Comparison of ENCODE assay signal across 8 cellular contexts in the genomic region with DNA sequence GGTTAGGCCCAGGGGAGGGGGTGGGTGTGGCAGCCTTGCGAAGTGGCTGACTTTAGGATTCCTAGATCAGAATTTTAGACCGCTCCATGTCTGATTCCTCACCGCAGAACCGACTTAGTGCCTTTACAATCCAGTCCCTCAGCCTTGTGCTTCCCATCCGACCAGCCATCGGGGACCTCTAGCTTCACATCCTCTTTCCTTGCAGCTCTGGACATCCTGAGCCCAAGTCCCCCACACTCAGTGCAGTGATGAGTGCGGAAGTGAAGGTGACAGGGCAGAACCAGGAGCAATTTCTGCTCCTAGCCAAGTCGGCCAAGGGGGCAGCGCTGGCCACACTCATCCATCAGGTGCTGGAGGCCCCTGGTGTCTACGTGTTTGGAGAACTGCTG. TPM values are rescaled to one million over a fixed set of nuclear protein-coding genes. Genes with fewer than 3 reads are reported as not detected.
DNase-seq lines count a peak whose midpoint lies in the region; ATAC-seq and TF ChIP-seq lines count a peak whose summit lies in the region.

No MANE protein-coding gene starts in this region.

- peaks cover 12% of the 10 kb centered on the region for H3K36me3 Mint-ChIP-seq in activated CD4-positive, alpha-beta T cell treated with anti-CD3 and anti-CD28 coated beads for 36 hours (ENCODE audit: low read depth)
- peaks cover 24% of the 10 kb centered on the region for H3K36me3 Mint-ChIP-seq in brain

- peak overlapping the region; percentile 72; the same call in 1 of the 2 replicates for H2AFZ ChIP-seq in OCI-LY7 (ENCODE audit: low read length)

- H3K4me2 ChIP-seq in OCI-LY7 (ENCODE audit: low read length), result peak overlapping the region; percentile 90

- peaks cover 16% of the 10 kb centered on the region for H3K36me3 ChIP-seq in OCI-LY7 (ENCODE audit: insufficient read depth, low read length)

- BruUV-seq in OCI-LY7 (replicated peaks; lab: Mats Ljungman, UMichigan), result no TSS peak

- H3K4me1 Mint-ChIP-seq in activated CD4-positive, alpha-beta T cell treated with anti-CD3 and anti-CD28 coated beads for 36 hours, result peaks cover 18% of the 10 kb centered on the region
- peaks cover 34% of the 10 kb centered on the region for H3K4me1 Mint-ChIP-seq in brain

- H4K20me1 ChIP-seq in OCI-LY7 (ENCODE audit: insufficient read depth, low read length), result no peaks in the 10 kb centered on the region

- H3K79me2 ChIP-seq in OCI-LY7 (ENCODE audit: insufficient read depth, low read depth, low read length), result peaks cover 11% of the 10 kb centered on the region; the same call in 1 of the 2 replicates

- H3K9me3 ChIP-seq in OCI-LY7 (ENCODE audit: low read length), result no peaks in the 10 kb centered on the region

- no peaks in the 10 kb centered on the region for H3K9me2 ChIP-seq in OCI-LY7 (ENCODE audit: insufficient read depth, low read length)

- CTCF ChIA-PET in activated CD4-positive, alpha-beta T cell treated with anti-CD3 and anti-CD28 coated beads for 36 hours (lab: Charles Lee), result interaction anchor here (0.7 to 2.9 kb wide), 15 partner anchors 9 to 241 kb away, joined by 3 to 10 read pairs (median 5); partner anchors contain the start of genes CDCA3, MLF2 and USP5
- CTCF ChIA-PET in OCI-LY7 (lab: Charles Lee; ENCODE audit: unreplicated experiment), result interaction anchor here (0.6 to 1.4 kb wide), 6 partner anchors 18 to 142 kb away, joined by 3 to 9 read pairs (median 3); partner anchors contain the start of gene PTMS

- no peak for TF ChIP-seq CTCF in OCI-LY7 (conservative IDR thresholded peaks at IDR 0.05; ENCODE audit: low read length)
- no peak for TF ChIP-seq CTCF in brain (conservative IDR thresholded peaks at IDR 0.05)

- POLR2A ChIA-PET in activated CD4-positive, alpha-beta T cell treated with anti-CD3 and anti-CD28 coated beads for 36 hours (lab: Charles Lee), result interaction anchor here (0.6 to 2.8 kb wide), 16 partner anchors 8 to 1266 kb away, joined by 3 to 18 read pairs (median 4); partner anchors contain the start of genes C12orf57, MLF2, MRPL51 and NOP2
- POLR2A ChIA-PET in OCI-LY7 (lab: Charles Lee), result interaction anchor here (0.6 to 3.3 kb wide), 24 partner anchors 9 to 230 kb away, joined by 3 to 16 read pairs (median 4); partner anchors contain the start of genes CDCA3, GNB3, MLF2 and SPSB2

- H3K27ac ChIP-seq in OCI-LY7 (ENCODE audit: low read depth, low read length, poor library complexity, severe bottlenecking), result peak overlapping the region; percentile 77

- no peak for DNase-seq in activated CD4-positive, alpha-beta T cell treated with anti-CD3 and anti-CD28 coated beads for 36 hours
- no peak for DNase-seq in activated CD4-positive, alpha-beta T cell treated with anti-CD3 and anti-CD28 coated beads, Interleukin-2, amount 50 U/mL, for 4 hours
- DNase-seq in OCI-LY7 (ENCODE audit: low spot score), result peak; percentile 75
- peak in 1 of 2 donors; percentile 34 for DNase-seq in left colon
- DNase-seq in stimulated activated naive CD8-positive, alpha-beta T cell treated with anti-CD3 and anti-CD28 coated beads, Interleukin-15, Interleukin-2, amounts not matched to agents 100 U/mL and 50 U/mL, for 24 hours, result peak; percentile 42
- no peak for DNase-seq in NCI-H446 treated with DMSO at 0.1 percent for 48 hours (lab: John Stamatoyannopoulos, UW)

- peaks cover 50% of the 10 kb centered on the region for H3K4me1 ChIP-seq in OCI-LY7 (ENCODE audit: insufficient read depth, low read length, poor library complexity, severe bottlenecking)

- no peaks in the 10 kb centered on the region for H3K27me3 Mint-ChIP-seq in activated CD4-positive, alpha-beta T cell treated with anti-CD3 and anti-CD28 coated beads for 36 hours
- peaks cover 5% of the 10 kb centered on the region for H3K27me3 Mint-ChIP-seq in brain

- intact Hi-C loops in activated CD4-positive, alpha-beta T cell treated with anti-CD3 and anti-CD28 coated beads for 36 hours (cut with DNase I, micrococcal nuclease), result loop anchor here (1.0 to 10.0 kb wide), 14 partner anchors 29 to 465 kb away; partner anchors contain the start of genes ING4 (in 2 of the 2), USP5 (in 2 of the 2), ZNF384 (in 2 of the 2) and C1RL (in 1 of the 2)
- intact Hi-C loops in OCI-LY7 (cut with micrococcal nuclease; ENCODE audit: unreplicated experiment) (loop anchor here (1.0 kb wide), 4 partner anchors 27 to 61 kb away; partner anchors contain the start of genes ING4, MLF2 and ZNF384), left colon (cut with DNase I, micrococcal nuclease) (no loop called here)

- peak overlapping the region; percentile 76 for H3K4me3 ChIP-seq in OCI-LY7 (ENCODE audit: low read depth, low read length, poor library complexity, severe bottlenecking)

- H3K4me3 Mint-ChIP-seq in activated CD4-positive, alpha-beta T cell treated with anti-CD3 and anti-CD28 coated beads for 36 hours, result peak overlapping the region; percentile 80
- peak overlapping the region; percentile 88 to 95 (median 91) for H3K4me3 Mint-ChIP-seq in brain

- no peaks in the 10 kb centered on the region for H3K9me3 Mint-ChIP-seq in activated CD4-positive, alpha-beta T cell treated with anti-CD3 and anti-CD28 coated beads for 36 hours (ENCODE audit: low read depth)
- no peaks in the 10 kb centered on the region for H3K9me3 Mint-ChIP-seq in brain

- peak; percentile 42 for ATAC-seq in activated CD4-positive, alpha-beta T cell treated with anti-CD3 and anti-CD28 coated beads for 36 hours
- ATAC-seq in HG02885 (IDR thresholded peaks at IDR 0.05; ENCODE audit: poor library complexity, unreplicated experiment) (peak; percentile 25), left colon (peak; percentile 7)
- peak; percentile 14 for ATAC-seq in stimulated activated naive CD8-positive, alpha-beta T cell treated with anti-CD3 and anti-CD28 coated beads, Interleukin-15, Interleukin-2, amounts not matched to agents 100 U/mL and 50 U/mL, for 24 hours

- peak overlapping the region; percentile 97 for H3K27ac Mint-ChIP-seq in activated CD4-positive, alpha-beta T cell treated with anti-CD3 and anti-CD28 coated beads for 36 hours
- H3K27ac Mint-ChIP-seq in brain, result peak overlapping the region; percentile 89 to 98 (median 96)

RNA-seq across cellular contexts. Expression of gene COPS7A, which starts 0.6 kb away (rescaled TPM):
- total RNA-seq in activated CD4-positive, alpha-beta T cell treated with anti-CD3 and anti-CD28 coated beads for 36 hours, result 10 to 100 TPM; 38.3 to 41.6 TPM
- 64.8 and 71.2 TPM in 2 replicates for total RNA-seq in OCI-LY7 (2014; rRNA removed; shearing (Covaris generic))
- total RNA-seq in OCI-LY7 (2022) (51.1 and 53.8 TPM in 2 replicates), left colon (10 to 100 TPM; 37.2 to 40.8 TPM)
- polyA plus RNA-seq in brain (ENCODE audit: insufficient read depth, low read depth, low replicate concordance), result 77.8 TPM

RNA-seq across cellular contexts. Expression of gene PIANP, which starts 23.8 kb away (rescaled TPM):
- under 1 TPM; 0.32 to 0.93 TPM for total RNA-seq in activated CD4-positive, alpha-beta T cell treated with anti-CD3 and anti-CD28 coated beads for 36 hours
- total RNA-seq in OCI-LY7 (2014; rRNA removed; shearing (Covaris generic)), result 0.98 and 1.2 TPM in 2 replicates
- total RNA-seq in OCI-LY7 (2022) (15.2 and 15.4 TPM in 2 replicates), left colon (under 1 TPM; 0.52 to 0.67 TPM)
- polyA plus RNA-seq in brain (ENCODE audit: insufficient read depth, low read depth, low replicate concordance), result 63.9 TPM

RNA-seq across cellular contexts. Expression of gene MLF2, which starts 28.5 kb away (rescaled TPM):
- total RNA-seq in activated CD4-positive, alpha-beta T cell treated with anti-CD3 and anti-CD28 coated beads for 36 hours, result 100 to 1,000 TPM; 142 to 144 TPM
- total RNA-seq in OCI-LY7 (2014; rRNA removed; shearing (Covaris generic)), result 87.3 and 96.2 TPM in 2 replicates
- total RNA-seq in OCI-LY7 (2022) (79.7 and 81.3 TPM in 2 replicates), left colon (100 to 1,000 TPM; 167 to 180 TPM)
- 293 TPM for polyA plus RNA-seq in brain (ENCODE audit: insufficient read depth, low read depth, low replicate concordance)

RNA-seq across cellular contexts. Expression of gene ZNF384, which starts 35.2 kb away (rescaled TPM):
- 10 to 100 TPM; 61.4 to 79.0 TPM for total RNA-seq in activated CD4-positive, alpha-beta T cell treated with anti-CD3 and anti-CD28 coated beads for 36 hours
- 48.2 and 48.6 TPM in 2 replicates for total RNA-seq in OCI-LY7 (2014; rRNA removed; shearing (Covaris generic))
- total RNA-seq in OCI-LY7 (2022) (95.5 and 109 TPM in 2 replicates), left colon (10 to 100 TPM; 47.8 to 51.4 TPM)
- polyA plus RNA-seq in brain (ENCODE audit: insufficient read depth, low read depth, low replicate concordance), result 44.3 TPM

RNA-seq across cellular contexts. Expression of gene PTMS, which starts 41.8 kb away (rescaled TPM):
- 100 to 1,000 TPM in 1 of 2 experiments, 10 to 100 TPM in 1; 62.2 to 105 TPM for total RNA-seq in activated CD4-positive, alpha-beta T cell treated with anti-CD3 and anti-CD28 coated beads for 36 hours
- total RNA-seq in OCI-LY7 (2014; rRNA removed; shearing (Covaris generic)), result 6.3 and 7.8 TPM in 2 replicates
- total RNA-seq in OCI-LY7 (2022) (9.8 and 11.8 TPM in 2 replicates), left colon (100 to 1,000 TPM in 1 of 2 donors, 10 to 100 TPM in 1; 89.6 to 123 TPM)
- 1,278 TPM for polyA plus RNA-seq in brain (ENCODE audit: insufficient read depth, low read depth, low replicate concordance)

Comparison
In these comparisons a context has a peak if more than half of its experiments do, and no peak if none do; other contexts are left out.
1. DNase-seq: peak in OCI-LY7 (single experiment) and stimulated activated naive CD8-positive, alpha-beta T cell treated with anti-CD3 and anti-CD28 coated beads, Interleukin-15, Interleukin-2, amounts not matched to agents 100 U/mL and 50 U/mL, for 24 hours (single experiment); none in activated CD4-positive, alpha-beta T cell treated with anti-CD3 and anti-CD28 coated beads for 36 hours (single experiment), activated CD4-positive, alpha-beta T cell treated with anti-CD3 and anti-CD28 coated beads, Interleukin-2, amount 50 U/mL, for 4 hours (0 of 2) and NCI-H446 treated with DMSO at 0.1 percent for 48 hours (single experiment).
2. intact Hi-C loops: an anchor here in activated CD4-positive, alpha-beta T cell treated with anti-CD3 and anti-CD28 coated beads for 36 hours (1.0 to 10.0 kb wide) and OCI-LY7 (1.0 kb wide); none called in left colon.
3. Peak in every context shown above with its lines, with median percentiles within 50 percentile points of each other: ATAC-seq.